In the genomic region with DNA sequence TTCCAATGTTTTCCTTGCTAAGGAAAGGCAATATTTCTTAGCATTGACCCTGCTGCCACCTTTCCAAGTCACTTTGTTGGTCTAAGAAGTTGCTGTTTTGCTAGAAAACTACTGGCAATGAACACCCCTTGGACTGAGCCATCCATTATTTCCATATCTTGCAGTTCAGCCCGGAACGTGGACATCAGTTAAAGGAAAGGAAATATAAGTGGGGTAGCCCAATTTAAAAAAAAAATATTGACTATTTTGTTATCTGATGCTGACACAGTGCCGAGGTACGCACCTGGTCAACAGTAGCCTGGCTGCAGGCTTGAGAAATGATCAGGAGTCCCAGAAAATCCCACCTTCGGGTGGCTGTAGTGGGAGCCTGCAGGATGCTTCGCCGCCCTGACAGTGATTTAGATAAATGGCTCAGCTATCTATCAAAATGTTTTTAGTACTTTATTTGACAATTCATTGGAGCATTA, we compare ENCODE assay signal across 13 cellular contexts. TPM values are rescaled to one million over a fixed set of nuclear protein-coding genes. Genes with fewer than 3 reads are reported as not detected.
DNase-seq lines count a peak whose midpoint lies in the region; ATAC-seq and TF ChIP-seq lines count a peak whose summit lies in the region.
"Had no signal": no experiment of that assay in that cellular context is flagged by ENCODE, and none has a peak within 500 bp of the region (broad histone marks: within the 10 kb centered on the region; RNA-seq: fewer than 3 reads in every experiment).

No MANE protein-coding gene starts in this region.

- POLR2A ChIA-PET in activated CD8-positive, alpha-beta T cell treated with anti-CD3 and anti-CD28 coated beads for 36 hours (lab: Charles Lee) = no interaction called here
- POLR2A ChIA-PET in RWPE1 (lab: Yijun Ruan, JAX; ENCODE audit: low non-redundant PET) = no interaction called here

- peaks cover 34% of the 10 kb centered on the region for H3K4me1 ChIP-seq in body of pancreas

- H3K27ac ChIP-seq in body of pancreas = peak overlapping the region in 1 of 4 donors; percentile 68
- H3K27ac ChIP-seq in RWPE1 = no peak overlapping the region

- peak overlapping the region; percentile 85 for H3K4me3 Mint-ChIP-seq in Calu3 (ENCODE audit: low read depth, unreplicated experiment)
- H3K4me3 Mint-ChIP-seq in natural killer cell = no peak overlapping the region
- no peak overlapping the region for H3K4me3 Mint-ChIP-seq in activated CD8-positive, alpha-beta T cell treated with anti-CD3 and anti-CD28 coated beads for 36 hours

- no TSS peak for BruUV-seq in Calu3 (replicated peaks; lab: Mats Ljungman, UMichigan)

- peak; percentile 36 for ATAC-seq in body of pancreas
- ATAC-seq in left lobe of liver = peak; percentile 33
- ATAC-seq in natural killer cell = no peak
- no peak for ATAC-seq in activated CD8-positive, alpha-beta T cell treated with anti-CD3 and anti-CD28 coated beads for 36 hours
- no peak for ATAC-seq in GM21576 (IDR thresholded peaks at IDR 0.05; ENCODE audit: unreplicated experiment)
- ATAC-seq: WTC11 had no signal

- H3K27ac Mint-ChIP-seq in Calu3 (ENCODE audit: unreplicated experiment) = peak overlapping the region; percentile 91
- no peak overlapping the region for H3K27ac Mint-ChIP-seq in natural killer cell
- no peak overlapping the region for H3K27ac Mint-ChIP-seq in activated CD8-positive, alpha-beta T cell treated with anti-CD3 and anti-CD28 coated beads for 36 hours
- H3K27ac Mint-ChIP-seq: CD14-positive monocyte, WTC11 had no signal

- H3K36me3 Mint-ChIP-seq in Calu3 (ENCODE audit: insufficient read depth, unreplicated experiment) (peaks cover 64% of the 10 kb centered on the region), natural killer cell (no peaks in the 10 kb centered on the region)
- no peaks in the 10 kb centered on the region for H3K36me3 Mint-ChIP-seq in activated CD8-positive, alpha-beta T cell treated with anti-CD3 and anti-CD28 coated beads for 36 hours (ENCODE audit: low read depth)
- H3K36me3 Mint-ChIP-seq: WTC11 had no signal

- no peak for TF ChIP-seq POLR2A in body of pancreas (IDR thresholded peaks at IDR 0.05)

- 8 to 9% methylated on average over 7 of the region's 7 CpGs for WGBS in body of pancreas, 2 donors

- intact Hi-C loops in Calu3 (cut with micrococcal nuclease; ENCODE audit: unreplicated experiment) (loop anchor here (2.0 to 5.0 kb wide), 2 partner anchors 273 to 407 kb away; no protein-coding TSS in a partner anchor), body of pancreas (cut with DNase I) (no loop called here), natural killer cell (cut with micrococcal nuclease) (no loop called here)
- intact Hi-C loops in activated CD8-positive, alpha-beta T cell treated with anti-CD3 and anti-CD28 coated beads for 36 hours (cut with micrococcal nuclease) = no loop called here

- H3K4me1 Mint-ChIP-seq in Calu3 (ENCODE audit: low read depth, unreplicated experiment) (peaks cover 33% of the 10 kb centered on the region), natural killer cell (peaks cover 23% of the 10 kb centered on the region in 2 donors)
- H3K4me1 Mint-ChIP-seq in activated CD8-positive, alpha-beta T cell treated with anti-CD3 and anti-CD28 coated beads for 36 hours (ENCODE audit: low read depth) = peaks cover 5% of the 10 kb centered on the region

- H3K27me3 ChIP-seq in body of pancreas = no peaks in the 10 kb centered on the region

- no peak for TF ChIP-seq CTCF in Calu3 (IDR thresholded peaks at IDR 0.05; ENCODE audit: unreplicated experiment)
- no peak for TF ChIP-seq CTCF in body of pancreas (IDR thresholded peaks at IDR 0.05)
- no peak for TF ChIP-seq CTCF in natural killer cell (IDR thresholded peaks at IDR 0.05)
- TF ChIP-seq CTCF in activated CD8-positive, alpha-beta T cell treated with anti-CD3 and anti-CD28 coated beads for 36 hours (IDR thresholded peaks at IDR 0.05) = no peak
- TF ChIP-seq CTCF in RWPE1 (conservative IDR thresholded peaks at IDR 0.05; ENCODE audit: low read depth) = no peak

- DNase-seq in Calu3 (peak; percentile 27), body of pancreas (peak in 3 of 4 donors; percentile 19 to 35 (median 28)), left lobe of liver (ENCODE audit: low spot score) (peak; percentile 55), skeletal muscle cell (ENCODE audit: low read depth) (no peak), natural killer cell (no peak), RWPE1 (ENCODE audit: low spot score) (no peak)
- DNase-seq in activated CD8-positive, alpha-beta T cell treated with anti-CD3 and anti-CD28 coated beads for 36 hours = no peak
- DNase-seq: cortex of kidney, NCI-H226, RPMI8226 had no signal

- H3K4me3 ChIP-seq in body of pancreas (no peak overlapping the region), skeletal muscle cell (ENCODE audit: low read depth, low read length) (peak overlapping the region; percentile 56)

- H3K9me3 ChIP-seq in body of pancreas = no peaks in the 10 kb centered on the region

- CTCF ChIA-PET in Calu3 (lab: Charles Lee) (interaction anchor here (0.6 to 2.3 kb wide), 2 partner anchors 26 to 347 kb away, joined by 5 to 8 read pairs; no protein-coding TSS in a partner anchor), RWPE1 (lab: Yijun Ruan, JAX) (no interaction called here)
- CTCF ChIA-PET in activated CD8-positive, alpha-beta T cell treated with anti-CD3 and anti-CD28 coated beads for 36 hours (lab: Charles Lee) = no interaction called here

- no peaks in the 10 kb centered on the region for H3K9me3 Mint-ChIP-seq in Calu3 (ENCODE audit: low read depth, unreplicated experiment)
- no peaks in the 10 kb centered on the region for H3K9me3 Mint-ChIP-seq in natural killer cell
- no peaks in the 10 kb centered on the region for H3K9me3 Mint-ChIP-seq in activated CD8-positive, alpha-beta T cell treated with anti-CD3 and anti-CD28 coated beads for 36 hours
- H3K9me3 Mint-ChIP-seq: WTC11 had no signal

- H3K36me3 ChIP-seq in body of pancreas (replicated peaks in 1 of 2; ENCODE audit: insufficient read depth in 1 of 2, low read depth in 2 of 2) = no peaks in the 10 kb centered on the region

- H3K27me3 Mint-ChIP-seq in Calu3 (ENCODE audit: unreplicated experiment) (no peaks in the 10 kb centered on the region), natural killer cell (ENCODE audit: low read depth in 2 of 2) (peaks cover 66 to 70% of the 10 kb centered on the region in 2 donors)
- peaks cover 47% of the 10 kb centered on the region for H3K27me3 Mint-ChIP-seq in activated CD8-positive, alpha-beta T cell treated with anti-CD3 and anti-CD28 coated beads for 36 hours

RNA-seq across cellular contexts. Expression of a gene that starts 1.4 kb away (rescaled TPM):
- total RNA-seq in Calu3 (2022) (29.8 and 31.3 TPM in 2 replicates), body of pancreas (1 to 10 TPM; 1.8 to 3.0 TPM), left lobe of liver (2.2 TPM), natural killer cell (not detected)
- not detected for total RNA-seq in activated CD8-positive, alpha-beta T cell treated with anti-CD3 and anti-CD28 coated beads for 36 hours
- total RNA-seq: WTC11 had no signal

Comparison
In these comparisons a context has a peak if more than half of its experiments do, and no peak if none do; other contexts are left out.
1. DNase-seq: peak in Calu3 (single experiment), body of pancreas (3 of 4) and left lobe of liver (single experiment); none in skeletal muscle cell (single experiment), natural killer cell (single experiment), activated CD8-positive, alpha-beta T cell treated with anti-CD3 and anti-CD28 coated beads for 36 hours (single experiment) and RWPE1 (single experiment).
2. ATAC-seq: peak in body of pancreas (single experiment) and left lobe of liver (single experiment); none in natural killer cell (0 of 3), activated CD8-positive, alpha-beta T cell treated with anti-CD3 and anti-CD28 coated beads for 36 hours (single experiment) and GM21576 (single experiment).